Comparison of ENCODE assay signal across 9 cellular contexts in the genomic region with DNA sequence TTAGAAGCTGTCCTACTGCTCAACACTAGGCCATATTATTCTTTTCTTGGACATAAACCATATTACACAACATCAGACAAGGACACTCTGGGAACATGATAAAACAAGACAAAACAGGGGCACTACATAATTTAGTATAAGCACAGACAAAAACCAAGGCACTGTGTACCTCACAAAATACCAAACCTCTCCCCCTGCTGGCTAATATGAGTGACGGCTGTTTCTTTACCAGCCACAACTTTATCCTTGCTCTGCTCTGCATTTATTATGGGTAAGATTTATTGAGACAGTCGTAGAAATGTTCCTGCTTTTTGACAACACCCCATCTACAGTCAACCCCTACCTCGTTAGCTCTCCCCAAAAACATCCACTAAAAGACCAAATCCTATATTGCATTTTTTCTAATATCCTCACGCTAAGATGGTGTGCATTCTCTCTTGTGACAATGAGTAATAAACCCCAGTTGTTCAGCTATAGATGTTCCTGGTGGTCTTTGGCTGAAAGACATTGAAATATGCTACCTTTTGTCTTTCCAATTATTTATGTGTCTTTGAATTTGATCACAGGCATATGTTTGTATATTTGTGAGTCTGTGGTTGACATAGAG. TPM values are rescaled to one million over a fixed set of nuclear protein-coding genes. Genes with fewer than 3 reads are reported as not detected.
DNase-seq lines count a peak whose midpoint lies in the region; ATAC-seq, FAIRE-seq and TF ChIP-seq lines count a peak whose summit lies in the region.
"Had no signal": no experiment of that assay in that cellular context is flagged by ENCODE, and none has a peak within 500 bp of the region (broad histone marks: within the 10 kb centered on the region; RNA-seq: fewer than 3 reads in every experiment).

No MANE protein-coding gene starts in this region.

- H3K9me3 Mint-ChIP-seq in osteocyte (ENCODE audit: unreplicated experiment) = no peaks in the 10 kb centered on the region

- no peak overlapping the region for H3K27ac Mint-ChIP-seq in osteocyte (ENCODE audit: unreplicated experiment)

- peak; percentile 68 for FAIRE-seq in GM12891 (lab: Jason Lieb, UNC)

- DNase-seq in GM12891 (ENCODE audit: insufficient read length, low spot score) (peak; percentile 10), NCI-H69 (lab: John Stamatoyannopoulos, UW) (peak; percentile 19), dermis blood vessel endothelial cell (peak; percentile 40), osteocyte (ENCODE audit: extremely low spot score, unreplicated experiment) (no peak)
- DNase-seq in activated CD4-positive, alpha-beta T cell treated with anti-CD3 and anti-CD28 coated beads for 48 hours = no peak

- no peak for ATAC-seq in GM21529 (IDR thresholded peaks at IDR 0.05; ENCODE audit: unreplicated experiment)
- ATAC-seq in HG03025 (IDR thresholded peaks at IDR 0.05; ENCODE audit: low FRiP score, unreplicated experiment) = no peak
- ATAC-seq in HG02885 (IDR thresholded peaks at IDR 0.05; ENCODE audit: poor library complexity, unreplicated experiment) = no peak

- peak; percentile 61 for TF ChIP-seq CTCF in osteocyte (IDR thresholded peaks at IDR 0.05)

- H3K36me3 Mint-ChIP-seq in osteocyte (ENCODE audit: unreplicated experiment) = peaks cover 3% of the 10 kb centered on the region

- H3K4me1 Mint-ChIP-seq in osteocyte (ENCODE audit: unreplicated experiment) = no peaks in the 10 kb centered on the region

- H3K4me3 Mint-ChIP-seq in osteocyte (ENCODE audit: unreplicated experiment) = no peak overlapping the region

- H3K27me3 Mint-ChIP-seq in osteocyte (ENCODE audit: unreplicated experiment) = no peaks in the 10 kb centered on the region

- TF ChIP-seq POLR2A in GM12891 (IDR thresholded peaks at IDR 0.05; ENCODE audit: low read depth, low read length) = no peak

TF ChIP-seq in GM12891, 5 proteins besides CTCF, POLR2A, EP300 and RAD21:
- TF ChIP-seq SPI1 (IDR thresholded peaks at IDR 0.05; ENCODE audit: low read depth, low read length) (no peak), PAX5 (IDR thresholded peaks at IDR 0.05; ENCODE audit: insufficient read depth, low read length, severe bottlenecking) (no peak), POLR2AphosphoS5 (IDR thresholded peaks at IDR 0.05; ENCODE audit: low read depth, low read length) (no peak), TAF1 (IDR thresholded peaks at IDR 0.05; ENCODE audit: low read depth, low read length) (no peak), POU2F2 (IDR thresholded peaks at IDR 0.05; ENCODE audit: low read depth, low read length) (no peak)

RNA-seq across cellular contexts. Expression of a gene that starts 23.8 kb away (rescaled TPM):
- 41.2 TPM for polyA plus RNA-seq in GM12891 (2012; ENCODE audit: low read depth, missing spikeins)
- total RNA-seq in dermis blood vessel endothelial cell (14.8 and 39.1 TPM in 2 replicates), osteocyte (20.1 and 20.4 TPM in 2 replicates)

RNA-seq across cellular contexts. Expression of a gene that starts 29.7 kb away (rescaled TPM):
- 22.0 TPM for polyA plus RNA-seq in GM12891 (2012; ENCODE audit: low read depth, missing spikeins)
- total RNA-seq in dermis blood vessel endothelial cell (14.0 and 15.0 TPM in 2 replicates), osteocyte (46.8 and 52.9 TPM in 2 replicates)

RNA-seq across cellular contexts. Expression of a gene that starts 38.3 kb away (rescaled TPM):
- 0.14 TPM for polyA plus RNA-seq in GM12891 (2012; ENCODE audit: low read depth, missing spikeins)
- total RNA-seq in dermis blood vessel endothelial cell = 0.05 TPM in 1 of 2 replicates, not detected in the other
- not detected in 2 replicates for total RNA-seq in osteocyte
- total RNA-seq: NCI-H460 had no signal

Comparison
In these comparisons a context has a peak if more than half of its experiments do, and no peak if none do; other contexts are left out.
1. DNase-seq: peak in GM12891 (single experiment), NCI-H69 (single experiment) and dermis blood vessel endothelial cell (single experiment); none in osteocyte (single experiment) and activated CD4-positive, alpha-beta T cell treated with anti-CD3 and anti-CD28 coated beads for 48 hours (single experiment).